In genomic region chrX:150984164-150984824, GRCh38 we compare ENCODE assay signal across 8 cellular contexts. TPM values are rescaled to one million over a fixed set of nuclear protein-coding genes. Genes with fewer than 3 reads are reported as not detected.
DNase-seq lines count a peak whose midpoint lies in the region; ATAC-seq and TF ChIP-seq lines count a peak whose summit lies in the region.

No MANE protein-coding gene starts in this region.

- peak overlapping the region; percentile 64 to 82 (median 74) for H3K4me3 ChIP-seq in BLaER1 treated with 17β-estradiol and CSF1 and Interleukin-3, amounts not matched to agents 10 nM and 100 nM
- H3K4me3 ChIP-seq in KMS-11 (IDR thresholded peaks at IDR 0.05; ENCODE audit: insufficient read depth, low read depth, low read length): no peak overlapping the region
- H3K4me3 ChIP-seq in brain microvascular endothelial cell (ENCODE audit: low read depth, low read length): peak overlapping the region; percentile 52
- H3K4me3 ChIP-seq in mesendoderm (ENCODE audit: low read length): peak overlapping the region; percentile 60

- peak overlapping the region; percentile 63 to 81 (median 74) for H3K4me2 ChIP-seq in BLaER1 treated with 17β-estradiol and CSF1 and Interleukin-3, amounts not matched to agents 10 nM and 100 nM
- peak overlapping the region; percentile 57; the same call in 1 of the 2 replicates for H3K4me2 ChIP-seq in KMS-11
- H3K4me2 ChIP-seq in mesendoderm (ENCODE audit: low read length): peak overlapping the region; percentile 52

- peaks cover 0 to 13% (median 0%) of the 10 kb centered on the region in 11 experiments; a peak in 3 of 22 replicates for H4K20me1 ChIP-seq in BLaER1 treated with 17β-estradiol and CSF1 and Interleukin-3, amounts not matched to agents 10 nM and 100 nM
- H4K20me1 ChIP-seq in KMS-11 (ENCODE audit: insufficient read depth): no peaks in the 10 kb centered on the region

- peak overlapping the region; percentile 94 for H3K4ac ChIP-seq in mesendoderm (ENCODE audit: low read depth, low read length)

- H3K79me1 ChIP-seq in mesendoderm (ENCODE audit: low read length): no peaks in the 10 kb centered on the region

- H3K9me3 ChIP-seq in BLaER1 treated with 17β-estradiol and CSF1 and Interleukin-3, amounts not matched to agents 10 nM and 100 nM (replicated peaks in 1 of 11): peaks cover 0 to 12% (median 4%) of the 10 kb centered on the region in 11 experiments; a peak in 6 of 22 replicates

- H3K27me3 ChIP-seq in BLaER1 treated with 17β-estradiol and CSF1 and Interleukin-3, amounts not matched to agents 10 nM and 100 nM: peaks cover 0 to 9% (median 0%) of the 10 kb centered on the region in 11 experiments; a peak in 1 of 22 replicates
- no peaks in the 10 kb centered on the region for H3K27me3 ChIP-seq in KMS-11 (ENCODE audit: insufficient read depth, low read depth)
- no peaks in the 10 kb centered on the region for H3K27me3 ChIP-seq in brain microvascular endothelial cell (replicated peaks)
- H3K27me3 ChIP-seq in mesendoderm (ENCODE audit: insufficient read depth, low read length, poor library complexity): no peaks in the 10 kb centered on the region

- peak overlapping the region; percentile 56 for H3K56ac ChIP-seq in mesendoderm (ENCODE audit: low read length)

- DNase-seq in brain microvascular endothelial cell: no peak
- DNase-seq in mesendoderm: no peak
- no peak for DNase-seq in NCI-H2029 treated with DMSO at 0.1 percent for 48 hours (lab: John Stamatoyannopoulos, UW)
- no peak for DNase-seq in NCI-H510A treated with DMSO at 0.1 percent for 48 hours (lab: John Stamatoyannopoulos, UW)
- DNase-seq in KG1 (lab: John Stamatoyannopoulos, UW): no peak

- no peak overlapping the region for H4K5ac ChIP-seq in mesendoderm (ENCODE audit: low read length)

- peak; percentile 8 for ATAC-seq in GM19328 (IDR thresholded peaks at IDR 0.05; ENCODE audit: unreplicated experiment)

- peaks cover 0 to 37% (median 27%) of the 10 kb centered on the region in 11 experiments; a peak in 14 of 22 replicates for H3K36me3 ChIP-seq in BLaER1 treated with 17β-estradiol and CSF1 and Interleukin-3, amounts not matched to agents 10 nM and 100 nM
- H3K36me3 ChIP-seq in KMS-11 (ENCODE audit: insufficient read depth) (no peaks in the 10 kb centered on the region), brain microvascular endothelial cell (replicated peaks) (no peaks in the 10 kb centered on the region), mesendoderm (ENCODE audit: control insufficient read depth, insufficient read depth, low read length) (peaks cover 2% of the 10 kb centered on the region)

- no CpG with 5 or more reads among the region's 94 CpGs for WGBS in mesendoderm (ENCODE audit: extremely low coverage, insufficient coverage, low lambda C conversion rate)

- H3K9ac ChIP-seq in BLaER1 treated with 17β-estradiol and CSF1 and Interleukin-3, amounts not matched to agents 10 nM and 100 nM: peak overlapping the region; percentile 84 to 93 (median 90)
- H3K9ac ChIP-seq in KMS-11: peak overlapping the region; percentile 50; the same call in 1 of the 2 replicates
- H3K9ac ChIP-seq in mesendoderm (ENCODE audit: low read length): peak overlapping the region; percentile 71

- peaks cover 0 to 15% (median 9%) of the 10 kb centered on the region in 10 experiments; a peak in 14 of 20 replicates for H3K4me1 ChIP-seq in BLaER1 treated with 17β-estradiol and CSF1 and Interleukin-3, amounts not matched to agents 10 nM and 100 nM
- peaks cover 10% of the 10 kb centered on the region for H3K4me1 ChIP-seq in KMS-11 (ENCODE audit: low read depth, poor library complexity, severe bottlenecking)
- H3K4me1 ChIP-seq in mesendoderm (ENCODE audit: control insufficient read depth, low read depth, low read length): no peaks in the 10 kb centered on the region

- peak overlapping the region; percentile 99 for H3K18ac ChIP-seq in mesendoderm (ENCODE audit: low read length)

- H3K27ac ChIP-seq in BLaER1 treated with 17β-estradiol and CSF1 and Interleukin-3, amounts not matched to agents 10 nM and 100 nM: peak overlapping the region; percentile 29 to 91 (median 86); a peak in 21 of 22 replicates
- H3K27ac ChIP-seq in KMS-11: no peak overlapping the region; the same call in 1 of the 2 replicates
- no peak overlapping the region for H3K27ac ChIP-seq in brain microvascular endothelial cell
- no peak overlapping the region for H3K27ac ChIP-seq in mesendoderm (ENCODE audit: low read depth, low read length)

- H4K8ac ChIP-seq in mesendoderm (ENCODE audit: low read depth, low read length): peak overlapping the region; percentile 97

- TF ChIP-seq CTCF in KMS-11 (conservative IDR thresholded peaks at IDR 0.05; ENCODE audit: low read depth, low read length) (no peak), brain microvascular endothelial cell (IDR thresholded peaks at IDR 0.05; ENCODE audit: low read depth, low read length, missing control alignments) (no peak)

- in situ Hi-C loops in brain microvascular endothelial cell (cut with HindIII; ENCODE audit: low pct_ligation_motif_present, low sequenced_read_pairs): no loop called here

- peaks cover 10% of the 10 kb centered on the region for H3K79me2 ChIP-seq in KMS-11 (ENCODE audit: insufficient read depth, low read depth)
- H3K79me2 ChIP-seq in mesendoderm (ENCODE audit: control insufficient read depth, insufficient read depth, low read length): peaks cover 16% of the 10 kb centered on the region

- H3K23ac ChIP-seq in mesendoderm (ENCODE audit: low read length): no peak overlapping the region

- no peak overlapping the region for H2AFZ ChIP-seq in KMS-11 (ENCODE audit: low read depth)

- no peak overlapping the region for H2BK15ac ChIP-seq in mesendoderm (replicated peaks; ENCODE audit: low read depth)

- no peak overlapping the region for H2BK5ac ChIP-seq in mesendoderm (ENCODE audit: low read length)

- no peak overlapping the region for H2BK120ac ChIP-seq in mesendoderm (ENCODE audit: low read depth, low read length)

- H2AK5ac ChIP-seq in mesendoderm (ENCODE audit: low read length): no peak overlapping the region

RNA-seq across cellular contexts. Expression of gene HMGB3, which starts 1.2 kb away (rescaled TPM):
- 575 TPM for polyA plus RNA-seq in mesendoderm (2013, experiment 1 of 2)
- polyA plus RNA-seq in mesendoderm (2013, experiment 2 of 2): 584 TPM

Comparison
In these comparisons a context has a peak if more than half of its experiments do, and no peak if none do; other contexts are left out.
1. H3K27ac ChIP-seq: peak in BLaER1 treated with 17β-estradiol and CSF1 and Interleukin-3, amounts not matched to agents 10 nM and 100 nM (11 of 11); none in KMS-11 (single experiment), brain microvascular endothelial cell (single experiment) and mesendoderm (single experiment).
2. Peak in every context shown above with its lines, with median percentiles within 50 percentile points of each other: H3K4me2 ChIP-seq and H3K9ac ChIP-seq.